In genomic region chr1:23555225-23555801, GRCh38 we compare ENCODE assay signal across 8 cellular contexts. TPM values are rescaled to one million over a fixed set of nuclear protein-coding genes. Genes with fewer than 3 reads are reported as not detected.
DNase-seq lines count a peak whose midpoint lies in the region; ATAC-seq and TF ChIP-seq lines count a peak whose summit lies in the region.

No MANE protein-coding gene starts in this region.

- H3K36me3 Mint-ChIP-seq in activated T-cell treated with anti-CD3 and anti-CD28 coated beads, Interleukin-2, amount 50 U/mL, for 4 hours (ENCODE audit: insufficient read depth) = no peaks in the 10 kb centered on the region

- H3K27me3 ChIP-seq in SU-DHL-6 (ENCODE audit: low read length) (no peaks in the 10 kb centered on the region), prostate gland (replicated peaks; ENCODE audit: insufficient read depth) (no peaks in the 10 kb centered on the region)

- WGBS in prostate gland = 6% methylated on average over 18 of the region's 18 CpGs

- H3K4me1 ChIP-seq in prostate gland (replicated peaks) = peaks cover 5% of the 10 kb centered on the region

- peak overlapping the region; percentile 88 for H3K9ac ChIP-seq in SU-DHL-6 (ENCODE audit: low read length)

- peak overlapping the region; percentile 79 for H3K4me3 Mint-ChIP-seq in activated T-cell treated with anti-CD3 and anti-CD28 coated beads, Interleukin-2, amount 50 U/mL, for 4 hours

- peaks cover 45% of the 10 kb centered on the region for H3F3A ChIP-seq in SU-DHL-6 (ENCODE audit: insufficient read depth)

- peak overlapping the region; percentile 82 for H3K4me2 ChIP-seq in SU-DHL-6 (ENCODE audit: low read depth, low read length, poor library complexity, severe bottlenecking)

- no peak overlapping the region for H2AFZ ChIP-seq in SU-DHL-6 (ENCODE audit: low read depth, low read length, severe bottlenecking)

- H3K9me3 ChIP-seq in SU-DHL-6 (ENCODE audit: insufficient read depth, low read length) = no peaks in the 10 kb centered on the region
- no peaks in the 10 kb centered on the region for H3K9me3 ChIP-seq in prostate gland

- intact Hi-C loops in prostate gland (cut with DNase I) = no loop called here

- peaks cover 59% of the 10 kb centered on the region for H3K4me1 Mint-ChIP-seq in activated T-cell treated with anti-CD3 and anti-CD28 coated beads, Interleukin-2, amount 50 U/mL, for 4 hours (ENCODE audit: low read depth)

- TF ChIP-seq CTCF in SU-DHL-6 (IDR thresholded peaks at IDR 0.05; ENCODE audit: insufficient read depth, low read length, poor library complexity, severe bottlenecking) = no peak
- no peak for TF ChIP-seq CTCF in prostate gland (IDR thresholded peaks at IDR 0.05)

- no peak for TF ChIP-seq POLR2A in prostate gland (IDR thresholded peaks at IDR 0.05)

- H3K27me3 Mint-ChIP-seq in activated T-cell treated with anti-CD3 and anti-CD28 coated beads, Interleukin-2, amount 50 U/mL, for 4 hours (ENCODE audit: low read depth) = no peaks in the 10 kb centered on the region

- peak overlapping the region; percentile 43 for H3K4me3 ChIP-seq in SU-DHL-6 (ENCODE audit: insufficient read depth, low read length, poor library complexity, severe bottlenecking)
- peak overlapping the region; percentile 55 to 65 for H3K4me3 ChIP-seq in prostate gland

- H3K9me2 ChIP-seq in SU-DHL-6 (replicated peaks; ENCODE audit: insufficient read depth, low read length) = no peaks in the 10 kb centered on the region

- H3K79me2 ChIP-seq in SU-DHL-6 (ENCODE audit: insufficient read depth, low read length) = peaks cover 9% of the 10 kb centered on the region

- peak overlapping the region; percentile 86 for H3K27ac ChIP-seq in SU-DHL-6 (ENCODE audit: low read depth, low read length)
- peak overlapping the region; percentile 86 to 95 for H3K27ac ChIP-seq in prostate gland

- no peak for ATAC-seq in activated T-cell treated with anti-CD3 and anti-CD28 coated beads, Interleukin-2, amount 50 U/mL, for 4 hours
- ATAC-seq in HG03196 (IDR thresholded peaks at IDR 0.05; ENCODE audit: unreplicated experiment) (no peak), GM19324 (IDR thresholded peaks at IDR 0.05; ENCODE audit: low FRiP score, unreplicated experiment) (no peak), HG03442 (IDR thresholded peaks at IDR 0.05; ENCODE audit: unreplicated experiment) (no peak)

- no peaks in the 10 kb centered on the region for H4K20me1 ChIP-seq in SU-DHL-6 (ENCODE audit: low read depth, low read length)

- H3K36me3 ChIP-seq in SU-DHL-6 (ENCODE audit: low read length) = no peaks in the 10 kb centered on the region
- no peaks in the 10 kb centered on the region for H3K36me3 ChIP-seq in prostate gland

- no peaks in the 10 kb centered on the region for H3K9me3 Mint-ChIP-seq in activated T-cell treated with anti-CD3 and anti-CD28 coated beads, Interleukin-2, amount 50 U/mL, for 4 hours

- DNase-seq in activated T-cell treated with anti-CD3 and anti-CD28 coated beads, Interleukin-2, amount 50 U/mL, for 4 hours = no peak
- DNase-seq in activated T-cell treated with anti-CD3 and anti-CD28 coated beads, Interleukin-2, amount 50 U/mL, for 48 hours = no peak
- DNase-seq in fibroblast of peridontal ligament (ENCODE audit: extremely low read depth) (peak; percentile 27), prostate gland (ENCODE audit: low spot score) (no peak)

RNA-seq across cellular contexts. Expression of gene ID3, which starts 4.0 kb away (rescaled TPM):
- total RNA-seq in activated T-cell treated with anti-CD3 and anti-CD28 coated beads, Interleukin-2, amount 50 U/mL, for 4 hours = 10 to 100 TPM; 15.1 to 17.1 (median 15.1) TPM
- 100 to 1,000 TPM; 151 to 184 TPM for total RNA-seq in prostate gland

RNA-seq across cellular contexts. Expression of gene E2F2, which starts 24.3 kb away (rescaled TPM):
- total RNA-seq in activated T-cell treated with anti-CD3 and anti-CD28 coated beads, Interleukin-2, amount 50 U/mL, for 4 hours = 1 to 10 TPM; 5.5 to 9.3 (median 7.2) TPM
- total RNA-seq in prostate gland = 1 to 10 TPM; 1.0 to 4.1 TPM

Comparison
In these comparisons a context has a peak if more than half of its experiments do, and no peak if none do; other contexts are left out.
1. RNA of gene ID3, which starts 4.0 kb away (total RNA-seq): 151 to 184 TPM in prostate gland; 15.1 to 17.1 TPM in activated T-cell treated with anti-CD3 and anti-CD28 coated beads, Interleukin-2, amount 50 U/mL, for 4 hours; every median in the first group is over 4 times any median in the second.